ENCODE assay signal across 1 cellular context in the genomic region with DNA sequence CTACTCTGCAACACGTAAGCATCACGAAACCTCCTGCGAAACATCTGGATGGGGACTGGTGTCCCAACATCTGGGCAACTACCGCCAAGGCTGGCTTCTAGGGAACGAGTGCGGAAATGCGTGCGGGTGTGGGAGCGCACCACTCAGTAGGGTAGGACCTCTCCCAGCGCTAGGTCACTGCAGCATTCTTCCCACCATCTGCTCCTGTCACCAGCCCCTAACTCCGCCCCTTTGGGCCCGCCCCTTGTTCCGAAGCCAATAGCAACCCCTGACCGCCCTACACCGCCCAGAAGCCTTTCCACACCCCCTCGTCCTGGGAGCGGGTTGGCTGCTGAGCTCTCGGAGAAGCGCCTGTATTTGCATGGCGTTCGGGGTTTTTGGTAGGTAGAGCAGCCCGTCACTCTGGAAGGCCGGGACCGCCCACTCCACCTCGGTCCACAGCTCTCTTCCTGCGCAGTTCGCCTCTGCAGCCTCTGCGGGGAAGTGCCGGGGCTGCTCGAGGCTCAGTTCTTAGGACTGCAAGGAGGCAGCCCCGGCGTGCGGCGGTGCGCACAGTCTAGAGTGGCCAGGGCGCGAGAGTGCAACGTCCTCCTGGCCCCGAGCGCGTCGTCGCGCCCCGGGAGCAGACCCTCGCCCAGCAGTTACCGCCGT.
TF ChIP-seq lines count a peak whose summit lies in the region.

Gene HS3ST3B1, plus strand, starts transcription at position 454 of the 651 bp plus-strand sequence. CDS start 438 bp downstream, outside the sequence.

TF ChIP-seq in HepG2, 621 proteins besides CTCF, POLR2A, EP300 and RAD21 (continued from another document and continues in another):
- TF ChIP-seq DZIP1 (CRISPR knock-in tag; IDR thresholded peaks at IDR 0.05): no peak; the same call in none of the 2 replicates
- no peak for TF ChIP-seq ZNF670 (CRISPR knock-in tag; IDR thresholded peaks at IDR 0.05; ENCODE audit: borderline replicate concordance)
- TF ChIP-seq U2AF1 (optimal IDR thresholded peaks at IDR 0.05; ENCODE audit: low read depth, low read length): no peak
- TF ChIP-seq RFX5 (IDR thresholded peaks at IDR 0.05; ENCODE audit: low read depth, low read length): no peak; the same call in 1 of the 2 replicates
- peak in 1 of 2 experiments; percentile 72; a peak in 1 of 4 replicates for TF ChIP-seq KLF16 (CRISPR knock-in tag; IDR thresholded peaks at IDR 0.05)
- peak; percentile 65; the same call in 1 of the 2 replicates for TF ChIP-seq ZBTB43 (CRISPR knock-in tag; conservative IDR thresholded peaks at IDR 0.05)
- TF ChIP-seq, protein P1, sequence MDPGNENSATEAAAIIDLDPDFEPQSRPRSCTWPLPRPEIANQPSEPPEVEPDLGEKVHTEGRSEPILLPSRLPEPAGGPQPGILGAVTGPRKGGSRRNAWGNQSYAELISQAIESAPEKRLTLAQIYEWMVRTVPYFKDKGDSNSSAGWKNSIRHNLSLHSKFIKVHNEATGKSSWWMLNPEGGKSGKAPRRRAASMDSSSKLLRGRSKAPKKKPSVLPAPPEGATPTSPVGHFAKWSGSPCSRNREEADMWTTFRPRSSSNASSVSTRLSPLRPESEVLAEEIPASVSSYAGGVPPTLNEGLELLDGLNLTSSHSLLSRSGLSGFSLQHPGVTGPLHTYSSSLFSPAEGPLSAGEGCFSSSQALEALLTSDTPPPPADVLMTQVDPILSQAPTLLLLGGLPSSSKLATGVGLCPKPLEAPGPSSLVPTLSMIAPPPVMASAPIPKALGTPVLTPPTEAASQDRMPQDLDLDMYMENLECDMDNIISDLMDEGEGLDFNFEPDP (CRISPR knock-in tag; conservative IDR thresholded peaks at IDR 0.05): 0 out of 2 replicates have a peak, but pooled peaks have one; percentile 65
- no peak for TF ChIP-seq ATM (IDR thresholded peaks at IDR 0.05; ENCODE audit: borderline replicate concordance)
- no peak for TF ChIP-seq AGO1 (IDR thresholded peaks at IDR 0.05; ENCODE audit: low read depth, low read length, poor library complexity, severe bottlenecking)
- TF ChIP-seq, protein P2, sequence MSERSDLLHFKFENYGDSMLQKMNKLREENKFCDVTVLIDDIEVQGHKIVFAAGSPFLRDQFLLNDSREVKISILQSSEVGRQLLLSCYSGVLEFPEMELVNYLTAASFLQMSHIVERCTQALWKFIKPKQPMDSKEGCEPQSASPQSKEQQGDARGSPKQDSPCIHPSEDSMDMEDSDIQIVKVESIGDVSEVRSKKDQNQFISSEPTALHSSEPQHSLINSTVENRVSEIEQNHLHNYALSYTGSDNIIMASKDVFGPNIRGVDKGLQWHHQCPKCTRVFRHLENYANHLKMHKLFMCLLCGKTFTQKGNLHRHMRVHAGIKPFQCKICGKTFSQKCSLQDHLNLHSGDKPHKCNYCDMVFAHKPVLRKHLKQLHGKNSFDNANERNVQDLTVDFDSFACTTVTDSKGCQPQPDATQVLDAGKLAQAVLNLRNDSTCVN (CRISPR knock-in tag; IDR thresholded peaks at IDR 0.05; ENCODE audit: borderline replicate concordance): peak; percentile 79; the same call in 1 of the 2 replicates
- TF ChIP-seq PPARG (CRISPR knock-in tag; conservative IDR thresholded peaks at IDR 0.05): no peak
- TF ChIP-seq, protein P3, sequence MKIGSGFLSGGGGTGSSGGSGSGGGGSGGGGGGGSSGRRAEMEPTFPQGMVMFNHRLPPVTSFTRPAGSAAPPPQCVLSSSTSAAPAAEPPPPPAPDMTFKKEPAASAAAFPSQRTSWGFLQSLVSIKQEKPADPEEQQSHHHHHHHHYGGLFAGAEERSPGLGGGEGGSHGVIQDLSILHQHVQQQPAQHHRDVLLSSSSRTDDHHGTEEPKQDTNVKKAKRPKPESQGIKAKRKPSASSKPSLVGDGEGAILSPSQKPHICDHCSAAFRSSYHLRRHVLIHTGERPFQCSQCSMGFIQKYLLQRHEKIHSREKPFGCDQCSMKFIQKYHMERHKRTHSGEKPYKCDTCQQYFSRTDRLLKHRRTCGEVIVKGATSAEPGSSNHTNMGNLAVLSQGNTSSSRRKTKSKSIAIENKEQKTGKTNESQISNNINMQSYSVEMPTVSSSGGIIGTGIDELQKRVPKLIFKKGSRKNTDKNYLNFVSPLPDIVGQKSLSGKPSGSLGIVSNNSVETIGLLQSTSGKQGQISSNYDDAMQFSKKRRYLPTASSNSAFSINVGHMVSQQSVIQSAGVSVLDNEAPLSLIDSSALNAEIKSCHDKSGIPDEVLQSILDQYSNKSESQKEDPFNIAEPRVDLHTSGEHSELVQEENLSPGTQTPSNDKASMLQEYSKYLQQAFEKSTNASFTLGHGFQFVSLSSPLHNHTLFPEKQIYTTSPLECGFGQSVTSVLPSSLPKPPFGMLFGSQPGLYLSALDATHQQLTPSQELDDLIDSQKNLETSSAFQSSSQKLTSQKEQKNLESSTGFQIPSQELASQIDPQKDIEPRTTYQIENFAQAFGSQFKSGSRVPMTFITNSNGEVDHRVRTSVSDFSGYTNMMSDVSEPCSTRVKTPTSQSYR (CRISPR knock-in tag; IDR thresholded peaks at IDR 0.05; ENCODE audit: borderline replicate concordance): no peak
- peak; percentile 60 for TF ChIP-seq ZNF431 (CRISPR knock-in tag; IDR thresholded peaks at IDR 0.05; ENCODE audit: borderline replicate concordance, low read depth)
- TF ChIP-seq NFE2 (CRISPR knock-in tag; IDR thresholded peaks at IDR 0.05): no peak
- TF ChIP-seq TP53 (CRISPR knock-in tag; conservative IDR thresholded peaks at IDR 0.05): 0 out of 2 replicates have a peak, but pooled peaks have one; percentile 67
- no peak for TF ChIP-seq SMAD9 (CRISPR knock-in tag; IDR thresholded peaks at IDR 0.05)
- TF ChIP-seq ZNF180 (CRISPR knock-in tag; IDR thresholded peaks at IDR 0.05; ENCODE audit: borderline replicate concordance, low read depth): no peak
- TF ChIP-seq IKZF4 (CRISPR knock-in tag; IDR thresholded peaks at IDR 0.05; ENCODE audit: borderline replicate concordance, low read depth, not compliant biosample characterization): no peak
- TF ChIP-seq FOXC1 (CRISPR knock-in tag; IDR thresholded peaks at IDR 0.05; ENCODE audit: borderline replicate concordance): no peak; the same call in 1 of the 2 replicates
- TF ChIP-seq ZNF777 (CRISPR knock-in tag; IDR thresholded peaks at IDR 0.05): peak; percentile 73
- no peak for TF ChIP-seq EED (CRISPR knock-in tag; IDR thresholded peaks at IDR 0.05)
- no peak for TF ChIP-seq SMAD1 (CRISPR knock-in tag; IDR thresholded peaks at IDR 0.05; ENCODE audit: borderline replicate concordance, low read depth)
- TF ChIP-seq ZNF703 (CRISPR knock-in tag; IDR thresholded peaks at IDR 0.05; ENCODE audit: borderline replicate concordance): peak; percentile 37; the same call in 1 of the 2 replicates
- peak; percentile 60; the same call in 1 of the 2 replicates for TF ChIP-seq RNF2 (conservative IDR thresholded peaks at IDR 0.05; ENCODE audit: low read depth)
- TF ChIP-seq, protein P4, sequence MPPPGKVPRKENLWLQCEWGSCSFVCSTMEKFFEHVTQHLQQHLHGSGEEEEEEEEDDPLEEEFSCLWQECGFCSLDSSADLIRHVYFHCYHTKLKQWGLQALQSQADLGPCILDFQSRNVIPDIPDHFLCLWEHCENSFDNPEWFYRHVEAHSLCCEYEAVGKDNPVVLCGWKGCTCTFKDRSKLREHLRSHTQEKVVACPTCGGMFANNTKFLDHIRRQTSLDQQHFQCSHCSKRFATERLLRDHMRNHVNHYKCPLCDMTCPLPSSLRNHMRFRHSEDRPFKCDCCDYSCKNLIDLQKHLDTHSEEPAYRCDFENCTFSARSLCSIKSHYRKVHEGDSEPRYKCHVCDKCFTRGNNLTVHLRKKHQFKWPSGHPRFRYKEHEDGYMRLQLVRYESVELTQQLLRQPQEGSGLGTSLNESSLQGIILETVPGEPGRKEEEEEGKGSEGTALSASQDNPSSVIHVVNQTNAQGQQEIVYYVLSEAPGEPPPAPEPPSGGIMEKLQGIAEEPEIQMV (CRISPR knock-in tag; IDR thresholded peaks at IDR 0.05; ENCODE audit: low read depth): no peak; the same call in 1 of the 2 replicates
- no peak for TF ChIP-seq ZNF530 (CRISPR knock-in tag; IDR thresholded peaks at IDR 0.05; ENCODE audit: low read depth)
- peak; percentile 80; the same call in 1 of the 2 replicates for TF ChIP-seq ZNF557 (CRISPR knock-in tag; IDR thresholded peaks at IDR 0.05)
- peak; percentile 76 for TF ChIP-seq PHF8 (CRISPR knock-in tag; IDR thresholded peaks at IDR 0.05)
- TF ChIP-seq ZNF776 (CRISPR knock-in tag; IDR thresholded peaks at IDR 0.05): peak; percentile 83; the same call in 1 of the 2 replicates
- 0 out of 2 replicates have a peak, but pooled peaks have one; percentile 75 for TF ChIP-seq STAT5B (CRISPR knock-in tag; IDR thresholded peaks at IDR 0.05)
- TF ChIP-seq CEBPB (IDR thresholded peaks at IDR 0.05; ENCODE audit: borderline replicate concordance, low read depth, low read length): no peak
- peak; percentile 73; the same call in 1 of the 2 replicates for TF ChIP-seq BORCS8-MEF2B (CRISPR knock-in tag; IDR thresholded peaks at IDR 0.05)
- TF ChIP-seq NR2F2 (IDR thresholded peaks at IDR 0.05; ENCODE audit: borderline replicate concordance, low read depth): no peak; the same call in 1 of the 2 replicates
- TF ChIP-seq ZNF7 (CRISPR knock-in tag; IDR thresholded peaks at IDR 0.05): no peak
- no peak for TF ChIP-seq ZNF883 (CRISPR knock-in tag; IDR thresholded peaks at IDR 0.05; ENCODE audit: not compliant biosample characterization)
- TF ChIP-seq MYPOP (CRISPR knock-in tag; IDR thresholded peaks at IDR 0.05): peak; percentile 33; the same call in 1 of the 2 replicates
- TF ChIP-seq ONECUT2 (CRISPR knock-in tag; IDR thresholded peaks at IDR 0.05): no peak
- TF ChIP-seq ZNF761 (CRISPR knock-in tag; conservative IDR thresholded peaks at IDR 0.05): no peak; the same call in none of the 2 replicates
- TF ChIP-seq ZNF251 (CRISPR knock-in tag; IDR thresholded peaks at IDR 0.05): no peak; the same call in 1 of the 2 replicates
- no peak for TF ChIP-seq HNF4G (IDR thresholded peaks at IDR 0.05; ENCODE audit: borderline replicate concordance, low read depth, low read length)
- peak; percentile 39; the same call in 1 of the 2 replicates for TF ChIP-seq HNF4G (CRISPR knock-in tag; IDR thresholded peaks at IDR 0.05; ENCODE audit: borderline replicate concordance, low read depth)
- TF ChIP-seq CHCHD3 (CRISPR knock-in tag; IDR thresholded peaks at IDR 0.05): peak; percentile 39; the same call in 1 of the 2 replicates
- no peak for TF ChIP-seq MTF2 (CRISPR knock-in tag; IDR thresholded peaks at IDR 0.05; ENCODE audit: borderline replicate concordance)
- TF ChIP-seq ZNF468 (CRISPR knock-in tag; IDR thresholded peaks at IDR 0.05): no peak
- TF ChIP-seq FOXA3 (CRISPR knock-in tag; IDR thresholded peaks at IDR 0.05): peak; percentile 35; the same call in 1 of the 2 replicates
- TF ChIP-seq DMTF1 (CRISPR knock-in tag; IDR thresholded peaks at IDR 0.05): no peak
- TF ChIP-seq ZNF674 (CRISPR knock-in tag; IDR thresholded peaks at IDR 0.05; ENCODE audit: low read depth): no peak
- TF ChIP-seq ZNF672 (CRISPR knock-in tag; IDR thresholded peaks at IDR 0.05): no peak
